In genomic region chr6:34689742-34690141, GRCh38 we compare ENCODE assay signal across 1 cellular context.
TF ChIP-seq lines count a peak whose summit lies in the region.

No MANE protein-coding gene starts in this region.

TF ChIP-seq in GM12878, 131 proteins besides CTCF, POLR2A, EP300 and RAD21:
- TF ChIP-seq ELK1 (IDR thresholded peaks at IDR 0.05; ENCODE audit: low read depth, low read length) (no peak), ZBTB4 (CRISPR knock-in tag; IDR thresholded peaks at IDR 0.05) (no peak), CREB1 (IDR thresholded peaks at IDR 0.05; ENCODE audit: low read depth) (no peak), NFIC (IDR thresholded peaks at IDR 0.05; ENCODE audit: low read depth, low read length) (no peak), SIN3A (IDR thresholded peaks at IDR 0.05; ENCODE audit: low read depth, low read length) (no peak), ZSCAN29 (IDR thresholded peaks at IDR 0.05) (no peak), POU2F2 (IDR thresholded peaks at IDR 0.05; ENCODE audit: borderline replicate concordance, low read depth, low read length) (no peak), CBFB (IDR thresholded peaks at IDR 0.05; ENCODE audit: low read depth) (no peak), MAX (IDR thresholded peaks at IDR 0.05; ENCODE audit: low read depth, low read length) (no peak), IRF3 (IDR thresholded peaks at IDR 0.05) (no peak), TCF7 (IDR thresholded peaks at IDR 0.05; ENCODE audit: borderline replicate concordance) (no peak), FOXK2 (IDR thresholded peaks at IDR 0.05) (no peak), FOXM1 (IDR thresholded peaks at IDR 0.05; ENCODE audit: low read depth, low read length) (no peak), NR2C1 (IDR thresholded peaks at IDR 0.05) (no peak)
TF ChIP-seq in GM12878: peak in this region for 0.
